ENCODE assay signal across 8 cellular contexts in genomic region chr10:114304017-114304565, GRCh38.
DNase-seq lines count a peak whose midpoint lies in the region; ATAC-seq, FAIRE-seq and TF ChIP-seq lines count a peak whose summit lies in the region.

No MANE protein-coding gene starts in this region.

- H3K36me3 ChIP-seq in DOHH2 (ENCODE audit: control insufficient read depth, low read length) (no peaks in the 10 kb centered on the region), neuronal stem cell (replicated peaks in 1 of 2; ENCODE audit: control insufficient read depth in 2 of 2, insufficient read depth in 2 of 2, low read length in 2 of 2) (no peaks in the 10 kb centered on the region)

- H3K27ac ChIP-seq in DOHH2 (ENCODE audit: low read depth, low read length) (no peak overlapping the region), neuronal stem cell (replicated peaks; ENCODE audit: low read length) (no peak overlapping the region)

- no peaks in the 10 kb centered on the region for H3K9me2 ChIP-seq in DOHH2 (replicated peaks; ENCODE audit: control insufficient read depth, low read length)

- H3K79me2 ChIP-seq in DOHH2 (ENCODE audit: control insufficient read depth, low read length): no peaks in the 10 kb centered on the region

- no peak overlapping the region for H3K9ac ChIP-seq in neuronal stem cell (ENCODE audit: low read depth, low read length, poor library complexity)

- no peak overlapping the region for H3K23ac ChIP-seq in neuronal stem cell (ENCODE audit: low read depth, low read length, poor library complexity)

- peak overlapping the region; percentile 96 for H2AFZ ChIP-seq in neuronal stem cell (ENCODE audit: low read length)

- H2BK5ac ChIP-seq in neuronal stem cell (ENCODE audit: low read length): no peak overlapping the region

- peaks cover 11% of the 10 kb centered on the region for H3K4me1 ChIP-seq in DOHH2 (ENCODE audit: control insufficient read depth, low read length)
- peaks cover 12 to 19% of the 10 kb centered on the region in 2 donors for H3K4me1 ChIP-seq in neuronal stem cell (ENCODE audit: control insufficient read depth in 2 of 2, insufficient read depth in 1 of 2, low read depth in 1 of 2, low read length in 2 of 2)

- peak; percentile 76 for ATAC-seq in GM21786 (IDR thresholded peaks at IDR 0.05; ENCODE audit: unreplicated experiment)

- TF ChIP-seq CTCF in DOHH2 (IDR thresholded peaks at IDR 0.05; ENCODE audit: low read depth, low read length, poor library complexity, severe bottlenecking): peak; percentile 75

- WGBS in neuronal stem cell (ENCODE audit: extremely low coverage in 2 of 2, insufficient read length in 2 of 2, insufficient replicate concordance in 1 of 2), 2 donors: no CpG with 5 or more reads among the region's 14 CpGs

- H3K4ac ChIP-seq in neuronal stem cell (ENCODE audit: low read length): no peak overlapping the region

- no peak overlapping the region for H2BK120ac ChIP-seq in neuronal stem cell (ENCODE audit: low read depth, low read length)

- H2BK15ac ChIP-seq in neuronal stem cell (ENCODE audit: low read length): no peak overlapping the region

- H3K18ac ChIP-seq in neuronal stem cell (ENCODE audit: low read length): no peak overlapping the region

- no peak overlapping the region for H2BK12ac ChIP-seq in neuronal stem cell (ENCODE audit: low read length)

- H3K79me1 ChIP-seq in neuronal stem cell (ENCODE audit: low read depth, low read length): no peaks in the 10 kb centered on the region

- no peak overlapping the region for H2AK5ac ChIP-seq in neuronal stem cell (ENCODE audit: low read depth, low read length)

- H3K4me2 ChIP-seq in DOHH2 (ENCODE audit: low read length) (peak overlapping the region; percentile 81), neuronal stem cell (ENCODE audit: insufficient read depth, low read length, poor library complexity, severe bottlenecking) (peak overlapping the region; percentile 81)

- H3K9me3 ChIP-seq in DOHH2 (ENCODE audit: control insufficient read depth, insufficient read depth, low read length) (no peaks in the 10 kb centered on the region), neuronal stem cell (replicated peaks in 1 of 2; ENCODE audit: control insufficient read depth in 2 of 2, insufficient read depth in 1 of 2, low read depth in 1 of 2, low read length in 2 of 2) (no peaks in the 10 kb centered on the region)

- peak overlapping the region; percentile 75 for H3K4me3 ChIP-seq in DOHH2 (ENCODE audit: low read length)
- H3K4me3 ChIP-seq in neuronal stem cell (ENCODE audit: low read length in 2 of 2): peak overlapping the region; percentile 54 to 84

- peak; percentile 79 for DNase-seq in KG1 (lab: John Stamatoyannopoulos, UW)
- peak; percentile 68 for DNase-seq in RPMI8226
- peak; percentile 44 for DNase-seq in activated gamma-delta T cell treated with anti-CD3 and anti-CD28 coated beads, Interleukin-2, amount 50 U/mL, for 16 hours (ENCODE audit: low read depth)
- peak; percentile 72 to 73 for DNase-seq in frontal cortex (ENCODE audit: low spot score in 2 of 2)
- peak; percentile 79 for DNase-seq in neuronal stem cell (ENCODE audit: low spot score)
- DNase-seq in stromal cell of bone marrow (ENCODE audit: low read depth): peak; percentile 73

- FAIRE-seq in frontal cortex (lab: Jason Lieb, UNC): no peak

- no peaks in the 10 kb centered on the region; the same call in 1 of the 2 replicates for H3K27me3 ChIP-seq in DOHH2 (ENCODE audit: control insufficient read depth, low read length)
- H3K27me3 ChIP-seq in neuronal stem cell (ENCODE audit: control insufficient read depth in 3 of 3, insufficient read depth in 3 of 3, low read depth in 1 of 3, low read length in 3 of 3): no peaks in the 10 kb centered on the region

- no peak overlapping the region for H3K14ac ChIP-seq in neuronal stem cell (ENCODE audit: low read length)

- no peak overlapping the region for H4K8ac ChIP-seq in neuronal stem cell (ENCODE audit: low read depth, low read length)

- H4K20me1 ChIP-seq in DOHH2 (ENCODE audit: control insufficient read depth, insufficient read depth, low read depth, low read length): no peaks in the 10 kb centered on the region

- no peak overlapping the region for H4K91ac ChIP-seq in neuronal stem cell (ENCODE audit: low read depth, low read length, poor library complexity)

- H3F3A ChIP-seq in DOHH2 (ENCODE audit: control insufficient read depth, insufficient read depth): no peaks in the 10 kb centered on the region
